ENCODE assay signal across 21 cellular contexts in genomic region chr4:123043793-123044425, GRCh38.
A peak's percentile ranks its signal among the peaks of the same experiment; 100 is the strongest.
DNase-seq lines count a peak whose midpoint lies in the region; ATAC-seq, FAIRE-seq and TF ChIP-seq lines count a peak whose summit lies in the region.
"Had no signal": no experiment of that assay in that cellular context is flagged by ENCODE, and none has a peak within 500 bp of the region (broad histone marks: within the 10 kb centered on the region; RNA-seq: fewer than 3 reads in every experiment).

No MANE protein-coding gene starts in this region.

- no peak overlapping the region for H3K4ac ChIP-seq in H1 (replicated peaks; ENCODE audit: insufficient read length, low read depth, low read length)

- no peak overlapping the region for H3K4me3 Mint-ChIP-seq in stimulated activated effector memory CD8-positive, alpha-beta T cell treated with anti-CD3 and anti-CD28 coated beads, Interleukin-12 subunit alpha, Interleukin-12 subunit beta, amount 100 ng/mL, for 72 hours
- no peak overlapping the region for H3K4me3 Mint-ChIP-seq in type B pancreatic cell
- H3K4me3 Mint-ChIP-seq: B cell; CD4-positive, CD25-positive, alpha-beta regulatory T cell; CD8-positive, alpha-beta T cell; GM23338 had no signal

- H3K27me3 ChIP-seq in adipocyte (replicated peaks; ENCODE audit: control insufficient read depth, insufficient read depth, low read length), result no peaks in the 10 kb centered on the region
- no peaks in the 10 kb centered on the region for H3K27me3 ChIP-seq in H1 (replicated peaks in 1 of 4; ENCODE audit: control insufficient read depth in 3 of 4, extremely low read depth in 1 of 4, insufficient read depth in 3 of 4, low read length in 3 of 4)
- H3K27me3 ChIP-seq: BLaER1 had no signal

- H3K36me3 ChIP-seq in adipocyte (ENCODE audit: control insufficient read depth, insufficient read depth, low read length, severe bottlenecking) (no peaks in the 10 kb centered on the region), H1 (ENCODE audit: control insufficient read depth in 2 of 4, insufficient read depth in 4 of 4, low read length in 3 of 4) (peaks cover 0 to 7% (median 2%) of the 10 kb centered on the region in 4 experiments; a peak in 3 of 8 replicates)

- H3K9ac ChIP-seq in adipocyte (ENCODE audit: low read length) (no peak overlapping the region), H1 (replicated peaks in 1 of 4; ENCODE audit: extremely low read depth in 1 of 4, low read depth in 3 of 4, low read length in 3 of 4) (no peak overlapping the region)
- H3K9ac ChIP-seq: BLaER1 had no signal

- DNase-seq in DMS53 (lab: John Stamatoyannopoulos, UW), result peak; percentile 2
- DNase-seq in DMS53 treated with DMSO at 0.1 percent for 48 hours (lab: John Stamatoyannopoulos, UW; ENCODE audit: unreplicated experiment), result no peak
- no peak for DNase-seq in GM19239 (ENCODE audit: insufficient read length, low spot score)
- no peak for DNase-seq in adipocyte (ENCODE audit: low read depth)
- no peak for DNase-seq in H1 (ENCODE audit: low read depth in 1 of 2, low spot score in 2 of 2)
- no peak for DNase-seq in stimulated activated effector memory CD8-positive, alpha-beta T cell treated with anti-CD3 and anti-CD28 coated beads, Interleukin-12 subunit alpha, Interleukin-12 subunit beta, amount 100 ng/mL, for 72 hours (ENCODE audit: low spot score in 2 of 2)
- no peak for DNase-seq in HEK293T (ENCODE audit: extremely low spot score)
- no peak for DNase-seq in type B pancreatic cell (ENCODE audit: extremely low spot score, unreplicated experiment)
- DNase-seq: Caco-2; CD4-positive, CD25-positive, alpha-beta regulatory T cell; CD8-positive, alpha-beta T cell; DMS153; DND-41; H7; HCEC 1CT had no signal

- no peak for TF ChIP-seq RAD21 in H1 (IDR thresholded peaks at IDR 0.05 in 1 of 2, conservative IDR thresholded peaks at IDR 0.05 in 1 of 2; ENCODE audit: low read depth in 2 of 2, low read length in 2 of 2)

- H3K79me2 ChIP-seq in H1 (ENCODE audit: control insufficient read depth in 1 of 2, insufficient read depth in 2 of 2, low read length in 2 of 2), result peaks cover 0 to 10% of the 10 kb centered on the region in 2 experiments; a peak in 2 of 4 replicates

- H2AFZ ChIP-seq in H1 (ENCODE audit: low read length), result no peak overlapping the region
- H2AFZ ChIP-seq: GM23338 had no signal

- FAIRE-seq in GM19239 (lab: Jason Lieb, UNC) (peak; percentile 42), H1 (lab: Jason Lieb, UNC) (peak; percentile 66)
- FAIRE-seq: GM12892 had no signal

- H3K9me3 ChIP-seq in adipocyte (ENCODE audit: control insufficient read depth, low read length) (peaks cover 43% of the 10 kb centered on the region), H1 (ENCODE audit: insufficient read depth in 2 of 2, low read depth in 1 of 2, low read length in 1 of 2) (peaks cover 0 to 13% of the 10 kb centered on the region in 2 experiments; a peak in 1 of 4 replicates)

- no peak for ATAC-seq in stimulated activated effector memory CD8-positive, alpha-beta T cell treated with anti-CD3 and anti-CD28 coated beads, Interleukin-12 subunit alpha, Interleukin-12 subunit beta, amount 100 ng/mL, for 72 hours
- ATAC-seq: CD8-positive, alpha-beta T cell; GM23338 had no signal

- H3K9me3 Mint-ChIP-seq in stimulated activated effector memory CD8-positive, alpha-beta T cell treated with anti-CD3 and anti-CD28 coated beads, Interleukin-12 subunit alpha, Interleukin-12 subunit beta, amount 100 ng/mL, for 72 hours, result peaks cover 26% of the 10 kb centered on the region
- peaks cover 29% of the 10 kb centered on the region for H3K9me3 Mint-ChIP-seq in type B pancreatic cell

- no peak overlapping the region for H2BK20ac ChIP-seq in H1 (ENCODE audit: low read length)

- H2AK5ac ChIP-seq in H1 (ENCODE audit: low read depth, low read length), result no peak overlapping the region

- H3K4me3 ChIP-seq in adipocyte (ENCODE audit: low read length) (peak overlapping the region; percentile 9), H1 (ENCODE audit: extremely low read depth in 1 of 4, insufficient read depth in 2 of 4, low read depth in 3 of 4, low read length in 4 of 4) (no peak overlapping the region)
- H3K4me3 ChIP-seq: BLaER1, GM23338 had no signal

- H3K4me1 ChIP-seq in adipocyte (ENCODE audit: control insufficient read depth, insufficient read depth, low read length) (no peaks in the 10 kb centered on the region), H1 (replicated peaks in 1 of 4; ENCODE audit: control insufficient read depth in 3 of 4, insufficient read depth in 4 of 4, low read length in 3 of 4) (no peaks in the 10 kb centered on the region)
- H3K4me1 ChIP-seq: BLaER1, Caco-2 had no signal

- TF ChIP-seq CTCF in H1 (IDR thresholded peaks at IDR 0.05; ENCODE audit: control extremely low read depth in 1 of 3, insufficient read depth in 1 of 3, low read depth in 1 of 3, low read length in 3 of 3), result no peak
- TF ChIP-seq CTCF in type B pancreatic cell (conservative IDR thresholded peaks at IDR 0.05), result no peak

- no peak overlapping the region for H4K8ac ChIP-seq in H1 (ENCODE audit: extremely low read depth, insufficient read depth, low read length)

- H3K23ac ChIP-seq in H1 (ENCODE audit: insufficient read length), result no peak overlapping the region

- H3K18ac ChIP-seq in H1 (ENCODE audit: extremely low read depth, low read length), result no peak overlapping the region

- WGBS in H1 (ENCODE audit: extremely low coverage in 1 of 2, insufficient coverage in 1 of 2, insufficient read length in 1 of 2, insufficient replicate concordance in 2 of 2, low coverage in 1 of 2, low lambda C conversion rate in 2 of 2, missing lambda C conversion rate in 1 of 2), 2 experiments, result 45% methylated on average over 2 of the region's 2 CpGs; no CpG with 5 or more reads in 1 of the 2 experiments

- H3K23me2 ChIP-seq in H1 (ENCODE audit: low read depth, low read length), result no peaks in the 10 kb centered on the region

- TF ChIP-seq EP300 in H1 (IDR thresholded peaks at IDR 0.05; ENCODE audit: borderline replicate concordance in 1 of 2, low read depth in 2 of 2, low read length in 2 of 2), result no peak

- H3K79me1 ChIP-seq in H1 (ENCODE audit: low read depth, low read length), result no peaks in the 10 kb centered on the region

- no peak overlapping the region for H2BK120ac ChIP-seq in H1 (replicated peaks; ENCODE audit: low read depth, low read length)

- CTCF ChIA-PET in H1 (lab: Charles Lee; ENCODE audit: partially characterized antibody), result no interaction called here
- CTCF ChIA-PET in HEK293T (lab: Yijun Ruan, JAX), result no interaction called here

- no peaks in the 10 kb centered on the region for H4K20me1 ChIP-seq in H1 (replicated peaks in 1 of 2; ENCODE audit: control insufficient read depth in 1 of 2, insufficient read depth in 2 of 2, low read length in 2 of 2)
- H4K20me1 ChIP-seq: BLaER1 had no signal

- no peak overlapping the region for H3K56ac ChIP-seq in H1 (replicated peaks; ENCODE audit: insufficient read length, low read depth, low read length)

- H2BK5ac ChIP-seq in H1 (ENCODE audit: low read depth, low read length), result no peak overlapping the region

- H3K4me2 ChIP-seq in H1 (ENCODE audit: insufficient read depth in 1 of 2, low read depth in 2 of 2, low read length in 2 of 2), result no peak overlapping the region
- H3K4me2 ChIP-seq: BLaER1, GM23338 had no signal

- H2BK12ac ChIP-seq in H1 (ENCODE audit: low read depth, low read length), result no peak overlapping the region

- H2BK15ac ChIP-seq in H1 (ENCODE audit: low read length), result no peak overlapping the region

- no peak overlapping the region for H4K91ac ChIP-seq in H1 (replicated peaks; ENCODE audit: insufficient read length, low read length)

- H3K27me3 Mint-ChIP-seq in type B pancreatic cell, result no peaks in the 10 kb centered on the region
- H3K27me3 Mint-ChIP-seq: B cell; CD4-positive, CD25-positive, alpha-beta regulatory T cell had no signal

- POLR2A ChIA-PET in H1 (lab: Charles Lee; ENCODE audit: partially characterized antibody), result no interaction called here
- POLR2A ChIA-PET in HEK293T (lab: Yijun Ruan, JAX), result no interaction called here

- H3K27ac ChIP-seq in H1 (ENCODE audit: low read depth, low read length), result no peak overlapping the region
- H3K27ac ChIP-seq: 22Rv1, BLaER1, C4-2B had no signal

- no peaks in the 10 kb centered on the region for H3K4me1 Mint-ChIP-seq in stimulated activated effector memory CD8-positive, alpha-beta T cell treated with anti-CD3 and anti-CD28 coated beads, Interleukin-12 subunit alpha, Interleukin-12 subunit beta, amount 100 ng/mL, for 72 hours
- no peaks in the 10 kb centered on the region for H3K4me1 Mint-ChIP-seq in type B pancreatic cell (ENCODE audit: unreplicated experiment)
- H3K4me1 Mint-ChIP-seq: B cell, GM23338 had no signal

- no peak for TF ChIP-seq POLR2A in H1 (IDR thresholded peaks at IDR 0.05; ENCODE audit: control extremely low read depth in 1 of 2, low read depth in 2 of 2, low read length in 2 of 2)

- H3K14ac ChIP-seq in H1 (ENCODE audit: insufficient read length), result no peak overlapping the region

- no peak overlapping the region for H4K5ac ChIP-seq in H1 (ENCODE audit: insufficient read length, low read depth, low read length)

- H3K36me3 Mint-ChIP-seq in stimulated activated effector memory CD8-positive, alpha-beta T cell treated with anti-CD3 and anti-CD28 coated beads, Interleukin-12 subunit alpha, Interleukin-12 subunit beta, amount 100 ng/mL, for 72 hours, result no peaks in the 10 kb centered on the region
- peaks cover 37% of the 10 kb centered on the region for H3K36me3 Mint-ChIP-seq in type B pancreatic cell

- H3K27ac Mint-ChIP-seq in stimulated activated effector memory CD8-positive, alpha-beta T cell treated with anti-CD3 and anti-CD28 coated beads, Interleukin-12 subunit alpha, Interleukin-12 subunit beta, amount 100 ng/mL, for 72 hours, result no peak overlapping the region
- H3K27ac Mint-ChIP-seq in type B pancreatic cell, result no peak overlapping the region
- H3K27ac Mint-ChIP-seq: B cell; CD4-positive, CD25-positive, alpha-beta regulatory T cell; CD8-positive, alpha-beta T cell; GM23338 had no signal

TF ChIP-seq in H1, 55 proteins besides CTCF, POLR2A, EP300 and RAD21 (continues in another document):
- TF ChIP-seq NRF1 (IDR thresholded peaks at IDR 0.05; ENCODE audit: low read depth, low read length) (no peak), GTF2F1 (IDR thresholded peaks at IDR 0.05; ENCODE audit: borderline replicate concordance, low read depth, low read length) (no peak), RXRA (IDR thresholded peaks at IDR 0.05; ENCODE audit: insufficient read depth, low read depth, low read length) (no peak), KDM4A (IDR thresholded peaks at IDR 0.05; ENCODE audit: low read depth, low read length, severe bottlenecking) (no peak), TBP (IDR thresholded peaks at IDR 0.05; ENCODE audit: low read depth, low read length) (no peak)

TF ChIP-seq in HEK293T, 16 proteins besides CTCF, POLR2A, EP300 and RAD21 (continues in another document):
- no peak for TF ChIP-seq FOXK2 (IDR thresholded peaks at IDR 0.05)
- no peak for TF ChIP-seq BHLHE40 (IDR thresholded peaks at IDR 0.05; ENCODE audit: borderline replicate concordance)
- TF ChIP-seq L3MBTL2 (conservative IDR thresholded peaks at IDR 0.05), result no peak
- no peak for TF ChIP-seq ELF4 (IDR thresholded peaks at IDR 0.05)
- no peak for TF ChIP-seq SUZ12 (IDR thresholded peaks at IDR 0.05)
- no peak for TF ChIP-seq ZNF384 (IDR thresholded peaks at IDR 0.05)
